ENCODE assay signal across 8 cellular contexts in genomic region chr2:71067567-71068217, GRCh38. TPM values are rescaled to one million over a fixed set of nuclear protein-coding genes. Genes with fewer than 3 reads are reported as not detected.
DNase-seq lines count a peak whose midpoint lies in the region; ATAC-seq and TF ChIP-seq lines count a peak whose summit lies in the region.

No MANE protein-coding gene starts in this region.

- peaks cover 48% of the 10 kb centered on the region for H3K4me1 Mint-ChIP-seq in activated CD8-positive, alpha-beta memory T cell treated with anti-CD3 and anti-CD28 coated beads, Interleukin-2, amount 10 ng/mL, durations not matched to agents 7 days and 5 days

- H3K4me3 ChIP-seq in ascending aorta (peak overlapping the region; percentile 66 to 84), subcutaneous abdominal adipose tissue (ENCODE audit: low read depth in 1 of 5, low read length in 5 of 5) (peak overlapping the region; percentile 93 to 94 (median 94))

- H3K27me3 ChIP-seq in ascending aorta (no peaks in the 10 kb centered on the region), subcutaneous abdominal adipose tissue (ENCODE audit: control insufficient read depth in 5 of 5, insufficient read depth in 4 of 5, low read length in 5 of 5) (no peaks in the 10 kb centered on the region)

- peak overlapping the region; percentile 81 to 97 for H3K27ac ChIP-seq in ascending aorta
- H3K27ac ChIP-seq in subcutaneous abdominal adipose tissue (ENCODE audit: low read depth, low read length): peak overlapping the region; percentile 97

- H3K9me3 ChIP-seq in ascending aorta: no peaks in the 10 kb centered on the region
- no peaks in the 10 kb centered on the region for H3K9me3 ChIP-seq in subcutaneous abdominal adipose tissue (ENCODE audit: control insufficient read depth in 5 of 5, low read length in 5 of 5)

- DNase-seq in activated CD8-positive, alpha-beta memory T cell treated with anti-CD3 and anti-CD28 coated beads, Interleukin-2, amount 10 ng/mL, durations not matched to agents 7 days and 5 days: no peak
- DNase-seq in activated CD8-positive, alpha-beta memory T cell treated with anti-CD3 and anti-CD28 coated beads, Interleukin-2, amount 50 U/mL, for 4 hours: no peak
- DNase-seq in ascending aorta (ENCODE audit: low spot score in 2 of 2) (no peak), iris pigment epithelial cell (ENCODE audit: low read depth) (peak; percentile 5), NCI-H2196 treated with DMSO at 0.1 percent for 48 hours (lab: John Stamatoyannopoulos, UW; ENCODE audit: unreplicated experiment) (no peak)

- H3K36me3 Mint-ChIP-seq in activated CD8-positive, alpha-beta memory T cell treated with anti-CD3 and anti-CD28 coated beads, Interleukin-2, amount 10 ng/mL, durations not matched to agents 7 days and 5 days: peaks cover 2% of the 10 kb centered on the region

- H3K27me3 Mint-ChIP-seq in activated CD8-positive, alpha-beta memory T cell treated with anti-CD3 and anti-CD28 coated beads, Interleukin-2, amount 10 ng/mL, durations not matched to agents 7 days and 5 days: peaks cover 4% of the 10 kb centered on the region

- intact Hi-C loops in ascending aorta (cut with DNase I): loop anchor here (1.0 to 10.0 kb wide), 6 partner anchors 63 to 773 kb away; partner anchors contain the start of genes ANKRD53, MCEE, MPHOSPH10 and PAIP2B

- CTCF ChIA-PET in activated CD8-positive, alpha-beta memory T cell treated with anti-CD3 and anti-CD28 coated beads, Interleukin-2, amount 10 ng/mL, durations not matched to agents 7 days and 5 days (lab: Charles Lee): interaction anchor here (1.0 to 2.1 kb wide), 10 partner anchors 10 to 159 kb away, joined by 3 to 8 read pairs (median 4); partner anchors contain the start of genes MPHOSPH10 and PAIP2B

- peak overlapping the region; percentile 91 to 98 (median 96) for H3K9ac ChIP-seq in subcutaneous abdominal adipose tissue (ENCODE audit: low read length in 5 of 5)

- peak in 1 of 3 experiments; percentile 8 for TF ChIP-seq CTCF in ascending aorta (IDR thresholded peaks at IDR 0.05)

- peak overlapping the region; percentile 95 for H3K27ac Mint-ChIP-seq in activated CD8-positive, alpha-beta memory T cell treated with anti-CD3 and anti-CD28 coated beads, Interleukin-2, amount 10 ng/mL, durations not matched to agents 7 days and 5 days

- no peaks in the 10 kb centered on the region for H3K9me3 Mint-ChIP-seq in activated CD8-positive, alpha-beta memory T cell treated with anti-CD3 and anti-CD28 coated beads, Interleukin-2, amount 10 ng/mL, durations not matched to agents 7 days and 5 days (ENCODE audit: low read depth)

- H3K36me3 ChIP-seq in ascending aorta (peaks cover 2% of the 10 kb centered on the region in 2 donors), subcutaneous abdominal adipose tissue (ENCODE audit: control insufficient read depth in 5 of 5, insufficient read depth in 5 of 5, low read length in 5 of 5) (peaks cover 0 to 11% (median 7%) of the 10 kb centered on the region in 5 donors)

- H3K4me1 ChIP-seq in ascending aorta (peaks cover 6 to 22% of the 10 kb centered on the region in 2 donors), subcutaneous abdominal adipose tissue (ENCODE audit: control insufficient read depth in 5 of 5, insufficient read depth in 5 of 5, low read length in 5 of 5) (peaks cover 5 to 62% (median 43%) of the 10 kb centered on the region in 5 donors)

- no peak for ATAC-seq in activated CD8-positive, alpha-beta memory T cell treated with anti-CD3 and anti-CD28 coated beads, Interleukin-2, amount 10 ng/mL, durations not matched to agents 7 days and 5 days
- peak; percentile 5 for ATAC-seq in HG03280 (IDR thresholded peaks at IDR 0.05; ENCODE audit: unreplicated experiment)
- ATAC-seq in GM21786 (IDR thresholded peaks at IDR 0.05; ENCODE audit: unreplicated experiment): no peak

- peak overlapping the region; percentile 98 for H3K4me3 Mint-ChIP-seq in activated CD8-positive, alpha-beta memory T cell treated with anti-CD3 and anti-CD28 coated beads, Interleukin-2, amount 10 ng/mL, durations not matched to agents 7 days and 5 days

RNA-seq across cellular contexts. Expression of gene NAGK, which starts 0.8 kb away (rescaled TPM):
- 10 to 100 TPM; 54.6 to 78.4 TPM for total RNA-seq in activated CD8-positive, alpha-beta memory T cell treated with anti-CD3 and anti-CD28 coated beads, Interleukin-2, amount 10 ng/mL, durations not matched to agents 7 days and 5 days
- total RNA-seq in ascending aorta: 97.4 TPM
